8 cellular contexts compared by ENCODE assay signal in genomic region chr10:110870823-110871235, GRCh38. TPM values are rescaled to one million over a fixed set of nuclear protein-coding genes. Genes with fewer than 3 reads are reported as not detected.
DNase-seq lines count a peak whose midpoint lies in the region; ATAC-seq and TF ChIP-seq lines count a peak whose summit lies in the region.

No MANE protein-coding gene starts in this region.

- H3K27ac ChIP-seq in SK-N-SH (ENCODE audit: low read depth in 2 of 2, low read length in 1 of 2) = peak overlapping the region; percentile 88 to 92; a peak in 3 of 4 replicates
- peak overlapping the region; percentile 85 to 96 (median 96) for H3K27ac ChIP-seq in gastrocnemius medialis

- no peak for TF ChIP-seq POLR2A in gastrocnemius medialis (IDR thresholded peaks at IDR 0.05)

- WGBS in SK-N-SH (ENCODE audit: low lambda C conversion rate) = 90% methylated on average over 10 of the region's 10 CpGs

- peak overlapping the region; percentile 96; the same call in 1 of the 2 replicates for H2AFZ ChIP-seq in SK-N-SH (ENCODE audit: low read depth)

- in situ Hi-C loops in gastrocnemius medialis (cut with MboI; ENCODE audit: low sequenced_read_pairs in 4 of 4) = loop anchor here in 1 of 4 donors (10.0 kb wide), 1 partner anchor 66 kb away; no protein-coding TSS in a partner anchor

- no peak for TF ChIP-seq EP300 in SK-N-SH (IDR thresholded peaks at IDR 0.05; ENCODE audit: borderline replicate concordance in 1 of 2, low read depth in 1 of 2, low read length in 1 of 2)

- CTCF ChIA-PET in SK-N-SH (lab: Yijun Ruan, JAX) = no interaction called here

- peak; percentile 20 for DNase-seq in SK-N-SH
- peak; percentile 49 for DNase-seq in fibroblast of peridontal ligament (ENCODE audit: extremely low read depth)
- no peak for DNase-seq in gastrocnemius medialis
- DNase-seq in activated effector memory CD4-positive, alpha-beta T cell treated with Interleukin-2 at 50 U/mL for 16 hours = no peak
- no peak for DNase-seq in hepatic stellate cell (ENCODE audit: low spot score)

- H3K27me3 ChIP-seq in SK-N-SH (ENCODE audit: insufficient read depth) = no peaks in the 10 kb centered on the region
- H3K27me3 ChIP-seq in gastrocnemius medialis = no peaks in the 10 kb centered on the region

- peak overlapping the region; percentile 86; the same call in 1 of the 2 replicates for H3K4me2 ChIP-seq in SK-N-SH

- ATAC-seq in gastrocnemius medialis (no peak), HG02763 (IDR thresholded peaks at IDR 0.05; ENCODE audit: unreplicated experiment) (no peak), GM19467 (IDR thresholded peaks at IDR 0.05; ENCODE audit: unreplicated experiment) (no peak)

- H3F3A ChIP-seq in SK-N-SH (replicated peaks; ENCODE audit: insufficient read depth) = peaks cover 3% of the 10 kb centered on the region

- POLR2A ChIA-PET in SK-N-SH (lab: Yijun Ruan, JAX) = interaction anchor here (0.9 to 1.3 kb wide), 6 partner anchors 11 to 78 kb away, joined by 4 to 12 read pairs (median 4); no protein-coding TSS in a partner anchor

- TF ChIP-seq CTCF in GM12875 (IDR thresholded peaks at IDR 0.05; ENCODE audit: borderline replicate concordance, insufficient read depth, low read depth, low read length) (no peak), SK-N-SH (IDR thresholded peaks at IDR 0.05) (no peak), gastrocnemius medialis (IDR thresholded peaks at IDR 0.05 in 4 of 5, conservative IDR thresholded peaks at IDR 0.05 in 1 of 5) (no peak)

- H3K9me3 ChIP-seq in SK-N-SH = no peaks in the 10 kb centered on the region
- no peaks in the 10 kb centered on the region for H3K9me3 ChIP-seq in gastrocnemius medialis

- intact Hi-C loops in gastrocnemius medialis (cut with DNase I; ENCODE audit: low total_unique reads) = loop anchor here (2.0 to 10.0 kb wide), 3 partner anchors 48 to 266 kb away; partner anchors contain the start of genes BBIP1 and SHOC2

- H3K9me2 ChIP-seq in SK-N-SH = no peaks in the 10 kb centered on the region

- H3K9ac ChIP-seq in SK-N-SH = peak overlapping the region; percentile 62; the same call in 1 of the 2 replicates

- TF ChIP-seq RAD21 in SK-N-SH (IDR thresholded peaks at IDR 0.05; ENCODE audit: low read length) = 0 out of 2 replicates have a peak, but pooled peaks have one; percentile 1

- H3K79me2 ChIP-seq in SK-N-SH (ENCODE audit: insufficient read depth) = peaks cover 31% of the 10 kb centered on the region

- peaks cover 13% of the 10 kb centered on the region; the same call in 1 of the 2 replicates for H4K20me1 ChIP-seq in SK-N-SH (ENCODE audit: insufficient read depth)

- H3K4me1 ChIP-seq in SK-N-SH (ENCODE audit: control insufficient read depth in 1 of 2, insufficient read depth in 2 of 2, low read depth in 1 of 2, low read length in 1 of 2) (peaks cover 0 to 30% of the 10 kb centered on the region in 2 experiments; a peak in 2 of 4 replicates), gastrocnemius medialis (peaks cover 9 to 20% of the 10 kb centered on the region in 2 donors)

- H3K36me3 ChIP-seq in SK-N-SH (replicated peaks in 1 of 2; ENCODE audit: control insufficient read depth in 1 of 2, insufficient read depth in 2 of 2, low read length in 1 of 2) (peaks cover 0 to 2% of the 10 kb centered on the region in 2 experiments), gastrocnemius medialis (no peaks in the 10 kb centered on the region)

- H3K4me3 ChIP-seq in GM12875 (ENCODE audit: low read depth, low read length) = peak overlapping the region; percentile 85
- 0 out of 4 replicates have a peak overlapping the region, but pooled peaks of 1 of the 2 experiments have one; percentile 74 for H3K4me3 ChIP-seq in SK-N-SH (ENCODE audit: low read depth in 2 of 2, low read length in 1 of 2)
- H3K4me3 ChIP-seq in gastrocnemius medialis = peak overlapping the region; percentile 71 to 100 (median 88)

TF ChIP-seq in SK-N-SH, 30 proteins besides CTCF, POLR2A, EP300 and RAD21:
- TF ChIP-seq, protein P1, sequence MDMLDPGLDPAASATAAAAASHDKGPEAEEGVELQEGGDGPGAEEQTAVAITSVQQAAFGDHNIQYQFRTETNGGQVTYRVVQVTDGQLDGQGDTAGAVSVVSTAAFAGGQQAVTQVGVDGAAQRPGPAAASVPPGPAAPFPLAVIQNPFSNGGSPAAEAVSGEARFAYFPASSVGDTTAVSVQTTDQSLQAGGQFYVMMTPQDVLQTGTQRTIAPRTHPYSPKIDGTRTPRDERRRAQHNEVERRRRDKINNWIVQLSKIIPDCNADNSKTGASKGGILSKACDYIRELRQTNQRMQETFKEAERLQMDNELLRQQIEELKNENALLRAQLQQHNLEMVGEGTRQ (IDR thresholded peaks at IDR 0.05; ENCODE audit: borderline replicate concordance, low read depth, low read length) = no peak
- no peak for TF ChIP-seq SMC3 (IDR thresholded peaks at IDR 0.05; ENCODE audit: low read depth, low read length)
- TF ChIP-seq POLR2AphosphoS5 (IDR thresholded peaks at IDR 0.05; ENCODE audit: low read depth, low read length) = no peak
- no peak for TF ChIP-seq MXI1 (IDR thresholded peaks at IDR 0.05; ENCODE audit: low read depth, low read length)
- TF ChIP-seq, protein P2, sequence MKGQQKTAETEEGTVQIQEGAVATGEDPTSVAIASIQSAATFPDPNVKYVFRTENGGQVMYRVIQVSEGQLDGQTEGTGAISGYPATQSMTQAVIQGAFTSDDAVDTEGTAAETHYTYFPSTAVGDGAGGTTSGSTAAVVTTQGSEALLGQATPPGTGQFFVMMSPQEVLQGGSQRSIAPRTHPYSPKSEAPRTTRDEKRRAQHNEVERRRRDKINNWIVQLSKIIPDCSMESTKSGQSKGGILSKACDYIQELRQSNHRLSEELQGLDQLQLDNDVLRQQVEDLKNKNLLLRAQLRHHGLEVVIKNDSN (IDR thresholded peaks at IDR 0.05; ENCODE audit: borderline replicate concordance, low read depth) = no peak

RNA-seq across cellular contexts. Expression of gene PDCD4, which starts 0.9 kb away (rescaled TPM):
- 23.3 and 31.1 TPM in 2 replicates for polyA plus RNA-seq in SK-N-SH (2012; rRNA removed)
- polyA plus RNA-seq in SK-N-SH (2012; cell fraction: cytosol; rRNA removed) = 33.5 and 54.6 TPM in 2 replicates
- 6.9 and 18.3 TPM in 2 replicates for polyA plus RNA-seq in SK-N-SH (2012; cell fraction: nucleus; rRNA removed)
- 10 to 100 TPM in 1 of 4 donors, 1 to 10 TPM in 3; 6.4 to 15.6 (median 9.8) TPM for total RNA-seq in gastrocnemius medialis

RNA-seq across cellular contexts. Expression of gene BBIP1, which starts 48.2 kb away (rescaled TPM):
- 16.2 and 21.9 TPM in 2 replicates for polyA plus RNA-seq in SK-N-SH (2012; rRNA removed)
- polyA plus RNA-seq in SK-N-SH (2012; cell fraction: cytosol; rRNA removed) = 27.8 and 39.7 TPM in 2 replicates
- 10.9 and 26.4 TPM in 2 replicates for polyA plus RNA-seq in SK-N-SH (2012; cell fraction: nucleus; rRNA removed)
- total RNA-seq in gastrocnemius medialis = 10 to 100 TPM in 3 of 4 donors, 1 to 10 TPM in 1; 8.9 to 15.3 (median 11.7) TPM

RNA-seq across cellular contexts. Expression of gene SHOC2, which starts 48.6 kb away (rescaled TPM):
- 6.9 and 10.6 TPM in 2 replicates for polyA plus RNA-seq in SK-N-SH (2012; rRNA removed)
- 13.4 and 15.9 TPM in 2 replicates for polyA plus RNA-seq in SK-N-SH (2012; cell fraction: cytosol; rRNA removed)
- polyA plus RNA-seq in SK-N-SH (2012; cell fraction: nucleus; rRNA removed) = 3.3 and 7.3 TPM in 2 replicates
- 10 to 100 TPM; 35.3 to 51.5 (median 43.5) TPM for total RNA-seq in gastrocnemius medialis

Comparison
In these comparisons a context has a peak if more than half of its experiments do, and no peak if none do; other contexts are left out.
1. DNase-seq: peak in SK-N-SH (single experiment) and fibroblast of peridontal ligament (single experiment); none in gastrocnemius medialis (0 of 2), activated effector memory CD4-positive, alpha-beta T cell treated with Interleukin-2 at 50 U/mL for 16 hours (single experiment) and hepatic stellate cell (single experiment).